12 cellular contexts compared by ENCODE assay signal in the genomic region with DNA sequence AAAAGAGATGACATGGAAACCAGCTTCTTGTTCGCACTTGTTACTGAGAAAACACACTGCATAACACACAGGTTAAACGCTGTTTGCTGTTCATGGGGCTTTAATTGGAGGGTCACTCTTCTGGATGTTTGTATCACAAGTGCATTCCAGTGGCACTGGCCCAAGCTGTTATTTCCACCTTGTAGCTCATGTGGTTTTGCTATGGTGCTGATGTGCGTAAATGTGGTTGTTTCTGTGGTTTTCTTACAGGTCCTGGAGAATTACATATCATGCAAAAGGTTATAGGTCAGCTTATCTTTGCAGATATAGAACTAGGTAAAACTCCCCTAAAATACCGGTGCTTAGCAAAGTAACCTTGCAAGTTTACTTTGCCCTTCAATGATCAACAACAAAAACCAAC.
DNase-seq lines count a peak whose midpoint lies in the region; ATAC-seq and TF ChIP-seq lines count a peak whose summit lies in the region.
"Had no signal": no experiment of that assay in that cellular context is flagged by ENCODE, and none has a peak within 500 bp of the region (broad histone marks: within the 10 kb centered on the region; RNA-seq: fewer than 3 reads in every experiment).

No MANE protein-coding gene starts in this region.

- H3K9me3 Mint-ChIP-seq in activated naive CD4-positive, alpha-beta T cell treated with anti-CD3 and anti-CD28 coated beads, Interleukin-2, amount 50 U/mL, for 72 hours: peaks cover 9 to 27% of the 10 kb centered on the region in 2 donors

- no peaks in the 10 kb centered on the region for H3K27me3 ChIP-seq in breast epithelium
- H3K27me3 ChIP-seq: adrenal gland, BLaER1, esophagus muscularis mucosa, pancreas had no signal

- H3K36me3 Mint-ChIP-seq in activated naive CD4-positive, alpha-beta T cell treated with anti-CD3 and anti-CD28 coated beads, Interleukin-2, amount 50 U/mL, for 72 hours: peaks cover 7 to 30% of the 10 kb centered on the region in 2 donors

- DNase-seq in activated naive CD4-positive, alpha-beta T cell treated with anti-CD3 and anti-CD28 coated beads, Interleukin-2, amount 50 U/mL, for 72 hours (ENCODE audit: low spot score in 2 of 2): no peak
- no peak for DNase-seq in activated naive CD4-positive, alpha-beta T cell treated with Interleukin-2 at 50 U/mL for 16 hours
- DNase-seq in KBM-7 (peak; percentile 7), amniotic epithelial cell (ENCODE audit: low read depth) (peak; percentile 85), mucosa of gallbladder (ENCODE audit: low spot score) (no peak), NCI-H2171 (lab: John Stamatoyannopoulos, UW) (no peak), breast epithelium (ENCODE audit: low spot score in 2 of 2) (no peak)
- DNase-seq: adrenal gland, pancreas had no signal

- no peak overlapping the region for H3K4me3 ChIP-seq in breast epithelium
- H3K4me3 ChIP-seq: adrenal gland, BLaER1, esophagus muscularis mucosa, pancreas had no signal

- in situ Hi-C loops in KBM-7 (cut with MboI; ENCODE audit: low pct_unique_long_range_greater_than_20kb, low sequenced_read_pairs): no loop called here

- intact Hi-C loops in breast epithelium (cut with DNase I; ENCODE audit: low total_unique reads): no loop called here

- peak overlapping the region in 1 of 2 donors; percentile 81 for H3K27ac Mint-ChIP-seq in activated naive CD4-positive, alpha-beta T cell treated with anti-CD3 and anti-CD28 coated beads, Interleukin-2, amount 50 U/mL, for 72 hours

- H3K36me3 ChIP-seq in breast epithelium: no peaks in the 10 kb centered on the region
- H3K36me3 ChIP-seq: adrenal gland, BLaER1, esophagus muscularis mucosa, pancreas had no signal

- TF ChIP-seq CTCF in breast epithelium (IDR thresholded peaks at IDR 0.05): no peak

- ATAC-seq in activated naive CD4-positive, alpha-beta T cell treated with anti-CD3 and anti-CD28 coated beads, Interleukin-2, amount 50 U/mL, for 72 hours: peak; percentile 69 to 91
- no peak for ATAC-seq in GM21390 (IDR thresholded peaks at IDR 0.05; ENCODE audit: unreplicated experiment)
- ATAC-seq: pancreas had no signal

- no peak overlapping the region for H3K27ac ChIP-seq in breast epithelium
- H3K27ac ChIP-seq: adrenal gland, BLaER1, esophagus muscularis mucosa, pancreas had no signal

- TF ChIP-seq POLR2A in breast epithelium (IDR thresholded peaks at IDR 0.05): no peak

- H3K4me1 ChIP-seq in breast epithelium: no peaks in the 10 kb centered on the region
- H3K4me1 ChIP-seq: adrenal gland, esophagus muscularis mucosa, pancreas had no signal

- peaks cover 0 to 6% of the 10 kb centered on the region in 2 donors for H3K9me3 ChIP-seq in breast epithelium
- H3K9me3 ChIP-seq: adrenal gland, BLaER1, esophagus muscularis mucosa, pancreas had no signal

Comparison
In these comparisons a context has a peak if more than half of its experiments do, and no peak if none do; other contexts are left out.
1. DNase-seq: peak in KBM-7 (single experiment) and amniotic epithelial cell (single experiment); none in activated naive CD4-positive, alpha-beta T cell treated with anti-CD3 and anti-CD28 coated beads, Interleukin-2, amount 50 U/mL, for 72 hours (0 of 2), activated naive CD4-positive, alpha-beta T cell treated with Interleukin-2 at 50 U/mL for 16 hours (single experiment), mucosa of gallbladder (single experiment), NCI-H2171 (single experiment) and breast epithelium (0 of 2).